Comparison of ENCODE assay signal across 26 cellular contexts in genomic region chr13:41956272-41956671, GRCh38. TPM values are rescaled to one million over a fixed set of nuclear protein-coding genes. Genes with fewer than 3 reads are reported as not detected.
DNase-seq lines count a peak whose midpoint lies in the region; ATAC-seq, FAIRE-seq and TF ChIP-seq lines count a peak whose summit lies in the region.
"Had no signal": no experiment of that assay in that cellular context is flagged by ENCODE, and none has a peak within 500 bp of the region (broad histone marks: within the 10 kb centered on the region; RNA-seq: fewer than 3 reads in every experiment).

No MANE protein-coding gene starts in this region.

- H3K9ac ChIP-seq in GM12878 (ENCODE audit: control insufficient read depth, insufficient read depth, low read length) = no peak overlapping the region

- TF ChIP-seq CTCF in GM12878 (IDR thresholded peaks at IDR 0.05 in 2 of 3, conservative IDR thresholded peaks at IDR 0.05 in 1 of 3; ENCODE audit: control insufficient read depth in 2 of 3, extremely low read depth in 1 of 3, insufficient read depth in 1 of 3, low read depth in 3 of 3, low read length in 3 of 3) (no peak), progenitor cell of endocrine pancreas (IDR thresholded peaks at IDR 0.05; ENCODE audit: unreplicated experiment) (no peak)

- peaks cover 4% of the 10 kb centered on the region; the same call in 1 of the 2 replicates for H3K4me1 ChIP-seq in GM12878 (ENCODE audit: control insufficient read depth, insufficient read depth, low read length)

- peak overlapping the region; percentile 35 for H3K4me3 Mint-ChIP-seq in progenitor cell of endocrine pancreas (ENCODE audit: low read depth)
- no peak overlapping the region for H3K4me3 Mint-ChIP-seq in activated naive CD8-positive, alpha-beta T cell treated with anti-CD3 and anti-CD28 coated beads for 36 hours
- H3K4me3 Mint-ChIP-seq: CD4-positive, alpha-beta memory T cell; IgD-negative memory B cell had no signal

- no peaks in the 10 kb centered on the region for H3K27me3 ChIP-seq in GM12878 (replicated peaks in 1 of 2; ENCODE audit: control insufficient read depth in 2 of 2, insufficient read depth in 2 of 2, low read length in 1 of 2)

- no peak for FAIRE-seq in GM12878 (lab: Jason Lieb, UNC)
- FAIRE-seq: A549, GM12892 had no signal

- peaks cover 65% of the 10 kb centered on the region for H3K79me2 ChIP-seq in GM12878 (ENCODE audit: control insufficient read depth, insufficient read depth, low read length)

- no peaks in the 10 kb centered on the region; a peak in 1 of 4 replicates for H3K36me3 ChIP-seq in GM12878 (ENCODE audit: control insufficient read depth in 2 of 2, insufficient read depth in 2 of 2, low read length in 1 of 2)
- H3K36me3 ChIP-seq: HAP-1 had no signal

- no peaks in the 10 kb centered on the region for H4K20me1 ChIP-seq in GM12878 (ENCODE audit: control insufficient read depth, insufficient read depth)

- TF ChIP-seq RAD21 in GM12878 (IDR thresholded peaks at IDR 0.05; ENCODE audit: insufficient read depth, low read depth, low read length) = no peak

- no peaks in the 10 kb centered on the region; the same call in 1 of the 3 replicates for H3K9me3 ChIP-seq in GM12878 (replicated peaks; ENCODE audit: control insufficient read depth, insufficient read depth, low read length)
- H3K9me3 ChIP-seq: A549, HAP-1 had no signal

- H3K36me3 Mint-ChIP-seq in progenitor cell of endocrine pancreas (ENCODE audit: insufficient read depth) = peaks cover 4% of the 10 kb centered on the region
- H3K36me3 Mint-ChIP-seq in activated naive CD8-positive, alpha-beta T cell treated with anti-CD3 and anti-CD28 coated beads for 36 hours = peaks cover 26% of the 10 kb centered on the region
- H3K36me3 Mint-ChIP-seq: IgD-negative memory B cell had no signal

- DNase-seq in GM12878 (ENCODE audit: low read depth, low spot score) (no peak), progenitor cell of endocrine pancreas (ENCODE audit: low spot score, unreplicated experiment) (no peak), NCI-H1092 treated with DMSO at 0.1 percent for 48 hours (lab: John Stamatoyannopoulos, UW) (no peak), NCI-H82 treated with DMSO at 0.1 percent for 48 hours (lab: John Stamatoyannopoulos, UW; ENCODE audit: unreplicated experiment) (no peak)
- DNase-seq in effector CD8-positive, alpha-beta T cell (lab: John Stamatoyannopoulos, UW) = no peak
- no peak for DNase-seq in activated naive CD8-positive, alpha-beta T cell treated with anti-CD3 and anti-CD28 coated beads for 36 hours
- DNase-seq: Calu3; CD4-positive, alpha-beta memory T cell; DMS53; EL; Kasumi-1; NCI-H1105; NCI-H2081 treated with DMSO at 0.1 percent for 48 hours; NCI-H446 treated with DMSO at 0.1 percent for 48 hours; NCI-H69; PC-3; RPMI8226; SHP77 treated with DMSO at 0.1 percent for 48 hours; T-helper 1 cell had no signal

- TF ChIP-seq POLR2A in GM12878 (IDR thresholded peaks at IDR 0.05; ENCODE audit: low read depth, low read length) = no peak

- H2AFZ ChIP-seq in GM12878 (ENCODE audit: control insufficient read depth, low read depth, low read length) = no peak overlapping the region

- no peak for TF ChIP-seq EP300 in GM12878 (IDR thresholded peaks at IDR 0.05; ENCODE audit: borderline replicate concordance in 1 of 2, control insufficient read depth in 1 of 2, low read depth in 2 of 2, low read length in 2 of 2)

- H3K27me3 Mint-ChIP-seq in progenitor cell of endocrine pancreas = no peaks in the 10 kb centered on the region
- no peaks in the 10 kb centered on the region for H3K27me3 Mint-ChIP-seq in activated naive CD8-positive, alpha-beta T cell treated with anti-CD3 and anti-CD28 coated beads for 36 hours
- H3K27me3 Mint-ChIP-seq: CD4-positive, alpha-beta memory T cell; IgD-negative memory B cell had no signal

- BruUV-seq in GM12878 (replicated peaks; lab: Mats Ljungman, UMichigan) = no TSS peak

- POLR2A ChIA-PET in GM12878 (lab: Charles Lee) = interaction anchor here (1.9 kb wide), 1 partner anchor 40 kb away, joined by 8 read pairs; no protein-coding TSS in a partner anchor

- intact Hi-C loops in GM12878 (cut with micrococcal nuclease; ENCODE audit: unreplicated experiment) = loop anchor here (5.0 kb wide), 1 partner anchor 156 kb away; no protein-coding TSS in a partner anchor

- H3K4me2 ChIP-seq in GM12878 (ENCODE audit: control insufficient read depth, insufficient read depth) = no peak overlapping the region
- H3K4me2 ChIP-seq: A549 had no signal

- no peaks in the 10 kb centered on the region for H3K9me3 Mint-ChIP-seq in progenitor cell of endocrine pancreas (ENCODE audit: low read depth)
- H3K9me3 Mint-ChIP-seq in activated naive CD8-positive, alpha-beta T cell treated with anti-CD3 and anti-CD28 coated beads for 36 hours = no peaks in the 10 kb centered on the region
- H3K9me3 Mint-ChIP-seq: IgD-negative memory B cell had no signal

- CTCF ChIA-PET in GM12878 (lab: Yijun Ruan, JAX) = interaction anchor here (0.7 to 3.6 kb wide), 9 partner anchors 10 to 288 kb away, joined by 3 to 11 read pairs (median 5); no protein-coding TSS in a partner anchor

- RAD21 ChIA-PET in GM12878 (lab: Charles Lee; ENCODE audit: unreplicated experiment) = interaction anchor here (0.9 to 2.6 kb wide), 4 partner anchors 11 to 154 kb away, joined by 3 to 12 read pairs (median 3); no protein-coding TSS in a partner anchor

- peak overlapping the region; percentile 54 for H3K27ac Mint-ChIP-seq in progenitor cell of endocrine pancreas
- H3K27ac Mint-ChIP-seq in activated naive CD8-positive, alpha-beta T cell treated with anti-CD3 and anti-CD28 coated beads for 36 hours = no peak overlapping the region
- H3K27ac Mint-ChIP-seq: CD4-positive, alpha-beta memory T cell; IgD-negative memory B cell had no signal

- H3K4me3 ChIP-seq in GM12878 = no peak overlapping the region
- H3K4me3 ChIP-seq: A549, HAP-1 had no signal

- H3K4me1 Mint-ChIP-seq in progenitor cell of endocrine pancreas (ENCODE audit: low read depth) = peaks cover 51% of the 10 kb centered on the region
- peaks cover 45% of the 10 kb centered on the region for H3K4me1 Mint-ChIP-seq in activated naive CD8-positive, alpha-beta T cell treated with anti-CD3 and anti-CD28 coated beads for 36 hours

- in situ Hi-C loops in GM12878 (cut with MboI) = no loop called here

- SMC1A ChIA-PET in GM12878 (lab: Charles Lee; ENCODE audit: uncharacterized antibody, unreplicated experiment) = interaction anchor here (0.9 to 3.3 kb wide), 12 partner anchors 10 to 154 kb away, joined by 3 to 20 read pairs (median 4); no protein-coding TSS in a partner anchor

- peak; percentile 40 for ATAC-seq in GM18861 (IDR thresholded peaks at IDR 0.05; ENCODE audit: unreplicated experiment)
- peak; percentile 32 for ATAC-seq in HG03378 (IDR thresholded peaks at IDR 0.05; ENCODE audit: unreplicated experiment)
- no peak for ATAC-seq in GM12878
- ATAC-seq: A549, PC-3, SK-N-SH treated with all-trans-retinoic acid at 6 μM for 48 hours had no signal

- no peak overlapping the region for H3K27ac ChIP-seq in GM12878 (ENCODE audit: control insufficient read depth, insufficient read depth)
- H3K27ac ChIP-seq: A549 had no signal

TF ChIP-seq in GM12878, 131 proteins besides CTCF, POLR2A, EP300 and RAD21 (continues in another document):
- TF ChIP-seq ATF7 (IDR thresholded peaks at IDR 0.05; ENCODE audit: low read depth) (no peak), SMAD5 (IDR thresholded peaks at IDR 0.05; ENCODE audit: low read depth) (no peak), MEF2B (IDR thresholded peaks at IDR 0.05; ENCODE audit: partially characterized antibody, poor library complexity, severe bottlenecking) (peak; percentile 34), SREBF1 (IDR thresholded peaks at IDR 0.05; ENCODE audit: low read length) (no peak), NR2F1 (conservative IDR thresholded peaks at IDR 0.05) (0 out of 2 replicates have a peak, but pooled peaks have one; percentile 27), TBL1XR1 (IDR thresholded peaks at IDR 0.05; ENCODE audit: low read depth, low read length) (no peak)

RNA-seq across cellular contexts. Expression of gene VWA8, which starts 4.6 kb away (rescaled TPM):
- 147 and 149 TPM in 2 replicates for total RNA-seq in GM12878 (2013; cell fraction: nucleolus; rRNA removed)
- total RNA-seq in GM12878 (2014; rRNA removed) (17.8 and 21.6 TPM in 2 replicates), GM12878 (2014; rRNA removed; fragmentation: Illumina TruSeq; extraction: Trizol) (16.7 and 16.9 TPM in 2 replicates), GM12878 (2021) (21.8 and 24.0 TPM in 2 replicates), progenitor cell of endocrine pancreas (24.1 and 26.9 TPM in 2 replicates)
- polyA plus RNA-seq in GM12878 (2011; ENCODE audit: low read depth) = 6.1 TPM
- polyA plus RNA-seq in GM12878 (2011; rRNA removed) (20.4 and 30.2 TPM in 2 replicates), GM12878 (2014; fragmentation: Illumina TruSeq; extraction: Trizol) (16.9 and 20.7 TPM in 2 replicates), GM12878 (2014; fragmentation: Nextera tagmentation; extraction: Ambion mirVana) (1 to 10 TPM; 3.0 to 4.6 TPM), GM12878 (2014; rRNA removed) (8.9 and 9.8 TPM in 2 replicates), GM12878 (2016; fragmentation: Nextera tagmentation; extraction: Ambion mirVana) (10 to 100 TPM in 1 of 2 experiments, 1 to 10 TPM in 1; 8.9 to 10.1 TPM)
- 6.6 and 9.6 TPM in 2 replicates for polyA plus RNA-seq in GM12878 (2011; cell fraction: cytosol; rRNA removed)
- 44.4 and 53.0 TPM in 2 replicates for polyA plus RNA-seq in GM12878 (2011; cell fraction: nucleus; rRNA removed)
- 8.0 and 10.7 TPM in 2 replicates for polyA plus RNA-seq in GM12878 (2012)
- polyA minus RNA-seq in GM12878 (2011; rRNA and poly(A)+ RNA removed) = 51.9 and 59.3 TPM in 2 replicates
- polyA minus RNA-seq in GM12878 (2011; cell fraction: cytosol; rRNA and poly(A)+ RNA removed) = 9.0 and 12.9 TPM in 2 replicates
- 75.0 and 103 TPM in 2 replicates for polyA minus RNA-seq in GM12878 (2011; cell fraction: nucleus; rRNA and poly(A)+ RNA removed)
- total RNA-seq in activated naive CD8-positive, alpha-beta T cell treated with anti-CD3 and anti-CD28 coated beads for 36 hours = 10 to 100 TPM; 22.6 to 23.1 TPM
